11 cellular contexts compared by ENCODE assay signal in the genomic region with DNA sequence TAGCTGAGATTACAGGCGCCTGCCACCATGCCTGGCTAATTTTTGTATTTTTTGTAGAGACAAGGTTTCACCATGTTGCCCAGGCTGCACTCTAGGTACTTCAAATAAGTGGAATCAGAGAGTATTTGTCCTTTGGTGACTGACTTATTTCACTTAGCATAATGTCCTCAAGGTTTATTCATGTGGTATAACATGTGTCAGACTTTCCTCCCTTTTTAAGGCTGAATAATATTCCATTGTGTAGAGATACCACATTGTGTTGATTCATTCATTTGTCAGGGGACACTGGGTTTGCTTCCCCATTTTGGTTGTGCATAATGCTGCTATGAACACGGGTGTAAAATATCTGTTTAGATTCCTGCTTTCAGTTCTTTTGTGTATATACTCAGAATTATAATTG. TPM values are rescaled to one million over a fixed set of nuclear protein-coding genes. Genes with fewer than 3 reads are reported as not detected.
DNase-seq lines count a peak whose midpoint lies in the region; ATAC-seq and TF ChIP-seq lines count a peak whose summit lies in the region.
"Had no signal": no experiment of that assay in that cellular context is flagged by ENCODE, and none has a peak within 500 bp of the region (broad histone marks: within the 10 kb centered on the region; RNA-seq: fewer than 3 reads in every experiment).

No MANE protein-coding gene starts in this region.

- WGBS in esophagus muscularis mucosa: 83% methylated on average over 2 of the region's 2 CpGs

- no peak for TF ChIP-seq CTCF in esophagus muscularis mucosa (IDR thresholded peaks at IDR 0.05)
- no peak for TF ChIP-seq CTCF in OCI-LY7 (conservative IDR thresholded peaks at IDR 0.05; ENCODE audit: low read length)

- H3K27me3 Mint-ChIP-seq in activated T-cell treated with anti-CD3 and anti-CD28 coated beads, Interleukin-2, amount 50 U/mL, for 72 hours (ENCODE audit: low read depth): no peaks in the 10 kb centered on the region
- H3K27me3 Mint-ChIP-seq: IgD-negative memory B cell had no signal

- no peak overlapping the region for H3K9ac ChIP-seq in subcutaneous abdominal adipose tissue (ENCODE audit: low read length in 5 of 5)
- H3K9ac ChIP-seq: GM23248 had no signal

- H3K27ac ChIP-seq in esophagus muscularis mucosa (replicated peaks in 1 of 4) (peak overlapping the region; percentile 86 to 91 (median 88)), subcutaneous abdominal adipose tissue (ENCODE audit: low read depth, low read length) (peak overlapping the region; percentile 71), OCI-LY7 (ENCODE audit: low read depth, low read length, poor library complexity, severe bottlenecking) (no peak overlapping the region)
- H3K27ac ChIP-seq: GM23248 had no signal

- H3K36me3 Mint-ChIP-seq in activated T-cell treated with anti-CD3 and anti-CD28 coated beads, Interleukin-2, amount 50 U/mL, for 72 hours (ENCODE audit: insufficient read depth in 2 of 2): peaks cover 0 to 2% of the 10 kb centered on the region in 2 donors

- H3K36me3 ChIP-seq in esophagus muscularis mucosa: peaks cover 11 to 63% (median 37%) of the 10 kb centered on the region in 4 donors
- H3K36me3 ChIP-seq in subcutaneous abdominal adipose tissue (ENCODE audit: control insufficient read depth in 5 of 5, insufficient read depth in 5 of 5, low read length in 5 of 5): peaks cover 7 to 47% (median 26%) of the 10 kb centered on the region in 5 donors
- no peaks in the 10 kb centered on the region for H3K36me3 ChIP-seq in OCI-LY7 (ENCODE audit: insufficient read depth, low read length)

- no peak for TF ChIP-seq EP300 in esophagus muscularis mucosa (IDR thresholded peaks at IDR 0.05)

- H3K27me3 ChIP-seq in esophagus muscularis mucosa: no peaks in the 10 kb centered on the region
- no peaks in the 10 kb centered on the region for H3K27me3 ChIP-seq in subcutaneous abdominal adipose tissue (ENCODE audit: control insufficient read depth in 5 of 5, insufficient read depth in 4 of 5, low read length in 5 of 5)

- POLR2A ChIA-PET in OCI-LY7 (lab: Charles Lee): no interaction called here

- H3K79me2 ChIP-seq in OCI-LY7 (ENCODE audit: insufficient read depth, low read depth, low read length): no peaks in the 10 kb centered on the region

- no peak for TF ChIP-seq POLR2A in esophagus muscularis mucosa (IDR thresholded peaks at IDR 0.05; ENCODE audit: low read depth)

- H3K9me3 ChIP-seq in esophagus muscularis mucosa (no peaks in the 10 kb centered on the region), subcutaneous abdominal adipose tissue (ENCODE audit: control insufficient read depth in 5 of 5, low read length in 5 of 5) (no peaks in the 10 kb centered on the region), OCI-LY7 (ENCODE audit: low read length) (no peaks in the 10 kb centered on the region)

- H3K9me2 ChIP-seq in OCI-LY7 (ENCODE audit: insufficient read depth, low read length): no peaks in the 10 kb centered on the region

- DNase-seq in activated T-cell treated with anti-CD3 and anti-CD28 coated beads, Interleukin-2, amount 50 U/mL, for 72 hours: no peak
- DNase-seq in activated T-cell treated with anti-CD3 and anti-CD28 coated beads, Interleukin-2, amount 50 U/mL, for 1 hour: no peak
- peak; percentile 22 for DNase-seq in MV-4-11 (lab: John Stamatoyannopoulos, UW)
- DNase-seq in esophagus muscularis mucosa (ENCODE audit: extremely low spot score): no peak
- no peak for DNase-seq in foreskin melanocyte
- no peak for DNase-seq in SK-N-DZ (ENCODE audit: low spot score)
- no peak for DNase-seq in OCI-LY7 (ENCODE audit: low spot score)
- DNase-seq: GM23248, PC-3 had no signal

- H3K4me1 ChIP-seq in esophagus muscularis mucosa: peaks cover 23 to 100% (median 97%) of the 10 kb centered on the region in 4 donors
- peaks cover 0 to 29% (median 19%) of the 10 kb centered on the region in 5 donors for H3K4me1 ChIP-seq in subcutaneous abdominal adipose tissue (ENCODE audit: control insufficient read depth in 5 of 5, insufficient read depth in 5 of 5, low read length in 5 of 5)
- H3K4me1 ChIP-seq in OCI-LY7 (ENCODE audit: insufficient read depth, low read length, poor library complexity, severe bottlenecking): no peaks in the 10 kb centered on the region

- H3K27ac Mint-ChIP-seq in activated T-cell treated with anti-CD3 and anti-CD28 coated beads, Interleukin-2, amount 50 U/mL, for 72 hours: peak overlapping the region; percentile 97
- H3K27ac Mint-ChIP-seq: IgD-negative memory B cell had no signal

- intact Hi-C loops in esophagus muscularis mucosa (cut with DNase I): no loop called here
- intact Hi-C loops in OCI-LY7 (cut with micrococcal nuclease; ENCODE audit: unreplicated experiment): no loop called here

- H3K4me3 ChIP-seq in esophagus muscularis mucosa (no peak overlapping the region), subcutaneous abdominal adipose tissue (ENCODE audit: low read depth in 1 of 5, low read length in 5 of 5) (no peak overlapping the region), OCI-LY7 (ENCODE audit: low read depth, low read length, poor library complexity, severe bottlenecking) (no peak overlapping the region)
- H3K4me3 ChIP-seq: GM23248 had no signal

- no peaks in the 10 kb centered on the region for H3K9me3 Mint-ChIP-seq in activated T-cell treated with anti-CD3 and anti-CD28 coated beads, Interleukin-2, amount 50 U/mL, for 72 hours
- H3K9me3 Mint-ChIP-seq: IgD-negative memory B cell had no signal

- no peak overlapping the region for H2AFZ ChIP-seq in OCI-LY7 (ENCODE audit: low read length)
- H2AFZ ChIP-seq: GM23248 had no signal

- peaks cover 64% of the 10 kb centered on the region for H3K4me1 Mint-ChIP-seq in activated T-cell treated with anti-CD3 and anti-CD28 coated beads, Interleukin-2, amount 50 U/mL, for 72 hours (ENCODE audit: low read depth)

- BruUV-seq in OCI-LY7 (replicated peaks; lab: Mats Ljungman, UMichigan): no TSS peak

- ATAC-seq in activated T-cell treated with anti-CD3 and anti-CD28 coated beads, Interleukin-2, amount 50 U/mL, for 72 hours (replicated peaks in 1 of 2): peak; percentile 62 to 69
- ATAC-seq: PC-3 had no signal

- peak overlapping the region; percentile 75 to 78 for H3K4me3 Mint-ChIP-seq in activated T-cell treated with anti-CD3 and anti-CD28 coated beads, Interleukin-2, amount 50 U/mL, for 72 hours

- no peaks in the 10 kb centered on the region for H4K20me1 ChIP-seq in OCI-LY7 (ENCODE audit: insufficient read depth, low read length)

- CTCF ChIA-PET in OCI-LY7 (lab: Charles Lee; ENCODE audit: unreplicated experiment): no interaction called here

- no peak overlapping the region for H3K4me2 ChIP-seq in OCI-LY7 (ENCODE audit: low read length)

RNA-seq across cellular contexts. Expression of gene IL6R, which starts 34.9 kb away (rescaled TPM):
- 10 to 100 TPM in 1 of 2 donors, 1 to 10 TPM in 1; 5.7 to 12.6 TPM for total RNA-seq in activated T-cell treated with anti-CD3 and anti-CD28 coated beads, Interleukin-2, amount 50 U/mL, for 72 hours
- total RNA-seq in esophagus muscularis mucosa (10 to 100 TPM; 44.4 to 61.1 (median 54.9) TPM), OCI-LY7 (2022) (not detected in 2 replicates)
- not detected in 2 replicates for polyA plus RNA-seq in SK-N-DZ (2014; cell fraction: cytosol; rRNA removed)
- polyA plus RNA-seq in SK-N-DZ (2014; cell fraction: nucleus; rRNA removed): not detected in 2 replicates
- total RNA-seq in OCI-LY7 (2014; rRNA removed; shearing (Covaris generic)): not detected in 2 replicates

Comparison
In these comparisons a context has a peak if more than half of its experiments do, and no peak if none do; other contexts are left out.
1. RNA of gene IL6R, which starts 34.9 kb away (total RNA-seq): 44.4 to 61.1 TPM in esophagus muscularis mucosa and 5.7 to 12.6 TPM in activated T-cell treated with anti-CD3 and anti-CD28 coated beads, Interleukin-2, amount 50 U/mL, for 72 hours; not detected in OCI-LY7; every median in the first group is over 4 times any median in the second.